In the genomic region with DNA sequence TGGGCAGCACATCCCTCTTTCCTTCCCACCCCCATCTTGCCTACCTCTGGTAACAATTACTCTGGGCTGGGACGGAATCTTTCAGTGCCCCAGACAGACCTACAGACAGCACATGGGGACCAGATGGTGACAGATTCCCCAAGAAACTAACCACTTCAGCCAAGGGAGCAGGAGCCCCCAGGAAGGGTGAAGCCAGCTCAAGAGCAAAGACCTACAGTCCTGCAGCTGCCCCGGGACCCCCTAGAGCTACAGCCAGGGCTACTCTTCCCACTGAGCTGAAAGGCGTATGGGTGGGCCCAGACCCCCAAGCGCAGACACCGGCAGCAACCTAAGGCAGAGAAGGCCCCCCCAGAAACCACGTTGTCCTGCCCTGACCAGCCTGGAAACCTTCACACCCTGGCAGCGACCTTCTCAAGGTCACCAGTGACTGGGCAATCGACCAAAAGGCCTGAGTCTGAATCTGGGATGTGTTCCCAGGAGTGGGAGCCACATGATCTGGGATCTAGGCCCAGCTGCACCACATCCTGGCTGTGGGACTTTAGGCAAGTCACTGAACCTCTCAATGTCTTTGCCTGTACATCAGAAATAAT, we compare ENCODE assay signal across 11 cellular contexts.
A peak's percentile ranks its signal among the peaks of the same experiment; 100 is the strongest.
DNase-seq lines count a peak whose midpoint lies in the region; ATAC-seq and TF ChIP-seq lines count a peak whose summit lies in the region.
"Had no signal": no experiment of that assay in that cellular context is flagged by ENCODE, and none has a peak within 500 bp of the region (broad histone marks: within the 10 kb centered on the region; RNA-seq: fewer than 3 reads in every experiment).

No MANE protein-coding gene starts in this region.

- intact Hi-C loops in body of pancreas (cut with DNase I), result no loop called here
- intact Hi-C loops in right cardiac atrium (cut with DNase I), result no loop called here
- intact Hi-C loops in gastrocnemius medialis (cut with DNase I; ENCODE audit: low total_unique reads), result loop anchor here (5.0 kb wide), 1 partner anchor 73 kb away; no protein-coding TSS in a partner anchor

- 39 to 41% methylated on average over 8 of the region's 8 CpGs for WGBS in GM23248 (ENCODE audit: low coverage in 1 of 2, low lambda C conversion rate in 2 of 2, missing lambda C conversion rate in 2 of 2), 2 experiments
- 43 to 47% methylated on average over 2 to 8 of the region's 8 CpGs for WGBS in body of pancreas, 2 donors
- 52% methylated on average over 8 of the region's 8 CpGs for WGBS in right cardiac atrium

- peak; percentile 85 for ATAC-seq in body of pancreas
- ATAC-seq in right cardiac atrium, result peak; percentile 53 to 71
- ATAC-seq in gastrocnemius medialis, result peak; percentile 46 to 52
- no peak for ATAC-seq in GM21423 (IDR thresholded peaks at IDR 0.05; ENCODE audit: unreplicated experiment)
- no peak for ATAC-seq in activated CD8-positive, alpha-beta memory T cell treated with anti-CD3 and anti-CD28 coated beads, Interleukin-2, amount 10 ng/mL, durations not matched to agents 7 days and 5 days
- no peak for ATAC-seq in stimulated activated memory B cell treated with anti-CD40 and anti-IgM and Interleukin-4, amounts not matched to agents 10 μg/mL and 1 μg/mL and 100 μg/mL, for 72 hours

- no peaks in the 10 kb centered on the region for H3K79me2 ChIP-seq in GM23248 (ENCODE audit: insufficient read depth)

- peak overlapping the region; percentile 13; the same call in 1 of the 2 replicates for H3K9ac ChIP-seq in GM23248

- no peaks in the 10 kb centered on the region for H3K27me3 ChIP-seq in GM23248 (replicated peaks; ENCODE audit: insufficient read depth)
- no peaks in the 10 kb centered on the region for H3K27me3 ChIP-seq in body of pancreas
- no peaks in the 10 kb centered on the region for H3K27me3 ChIP-seq in right cardiac atrium (ENCODE audit: control insufficient read depth, insufficient read depth)
- H3K27me3 ChIP-seq in gastrocnemius medialis, result no peaks in the 10 kb centered on the region

- H2AFZ ChIP-seq in GM23248, result no peak overlapping the region

- no peak overlapping the region for H3K27ac ChIP-seq in GM23248
- no peak overlapping the region for H3K27ac ChIP-seq in body of pancreas
- peak overlapping the region; percentile 40 for H3K27ac ChIP-seq in right cardiac atrium (ENCODE audit: low read length)
- peak overlapping the region in 3 of 4 donors; percentile 14 to 31 (median 27) for H3K27ac ChIP-seq in gastrocnemius medialis

- no peaks in the 10 kb centered on the region for H3K4me1 Mint-ChIP-seq in activated CD8-positive, alpha-beta memory T cell treated with anti-CD3 and anti-CD28 coated beads, Interleukin-2, amount 10 ng/mL, durations not matched to agents 7 days and 5 days
- H3K4me1 Mint-ChIP-seq in stimulated activated memory B cell treated with anti-CD40 and anti-IgM and Interleukin-4, amounts not matched to agents 10 μg/mL and 1 μg/mL and 100 μg/mL, for 72 hours, result peaks cover 22% of the 10 kb centered on the region

- CTCF ChIA-PET in activated CD8-positive, alpha-beta memory T cell treated with anti-CD3 and anti-CD28 coated beads, Interleukin-2, amount 10 ng/mL, durations not matched to agents 7 days and 5 days (lab: Charles Lee), result no interaction called here

- H3K36me3 Mint-ChIP-seq in activated CD8-positive, alpha-beta memory T cell treated with anti-CD3 and anti-CD28 coated beads, Interleukin-2, amount 10 ng/mL, durations not matched to agents 7 days and 5 days, result no peaks in the 10 kb centered on the region
- H3K36me3 Mint-ChIP-seq in stimulated activated memory B cell treated with anti-CD40 and anti-IgM and Interleukin-4, amounts not matched to agents 10 μg/mL and 1 μg/mL and 100 μg/mL, for 72 hours, result peaks cover 15% of the 10 kb centered on the region

- H3K4me2 ChIP-seq in GM23248 (ENCODE audit: unreplicated experiment), result peak overlapping the region; percentile 8

- TF ChIP-seq CTCF in body of pancreas (IDR thresholded peaks at IDR 0.05) (no peak), gastrocnemius medialis (IDR thresholded peaks at IDR 0.05 in 4 of 5, conservative IDR thresholded peaks at IDR 0.05 in 1 of 5) (no peak)

- H4K20me1 ChIP-seq in GM23248 (ENCODE audit: insufficient read depth), result no peaks in the 10 kb centered on the region

- H3K36me3 ChIP-seq in GM23248 (ENCODE audit: low read depth), result no peaks in the 10 kb centered on the region
- H3K36me3 ChIP-seq in body of pancreas (replicated peaks in 1 of 2; ENCODE audit: insufficient read depth in 1 of 2, low read depth in 2 of 2), result no peaks in the 10 kb centered on the region
- H3K36me3 ChIP-seq in gastrocnemius medialis, result no peaks in the 10 kb centered on the region

- H3K4me1 ChIP-seq in GM23248 (ENCODE audit: insufficient read depth) (peaks cover 30% of the 10 kb centered on the region), body of pancreas (peaks cover 8% of the 10 kb centered on the region), right cardiac atrium (ENCODE audit: control insufficient read depth, insufficient read depth, low read length) (peaks cover 28% of the 10 kb centered on the region), gastrocnemius medialis (peaks cover 19 to 25% of the 10 kb centered on the region in 2 donors)

- H3K27me3 Mint-ChIP-seq in activated CD8-positive, alpha-beta memory T cell treated with anti-CD3 and anti-CD28 coated beads, Interleukin-2, amount 10 ng/mL, durations not matched to agents 7 days and 5 days, result no peaks in the 10 kb centered on the region
- H3K27me3 Mint-ChIP-seq in stimulated activated memory B cell treated with anti-CD40 and anti-IgM and Interleukin-4, amounts not matched to agents 10 μg/mL and 1 μg/mL and 100 μg/mL, for 72 hours, result peaks cover 52% of the 10 kb centered on the region

- H3K9me2 ChIP-seq in GM23248 (ENCODE audit: insufficient read depth), result no peaks in the 10 kb centered on the region

- no peak overlapping the region for H3K4me3 ChIP-seq in GM23248
- H3K4me3 ChIP-seq in body of pancreas, result no peak overlapping the region
- H3K4me3 ChIP-seq in right cardiac atrium (ENCODE audit: low read length), result no peak overlapping the region
- H3K4me3 ChIP-seq in gastrocnemius medialis, result no peak overlapping the region

- in situ Hi-C loops in GM23248 (cut with MboI), result no loop called here
- in situ Hi-C loops in gastrocnemius medialis (cut with MboI; ENCODE audit: low sequenced_read_pairs in 4 of 4), result no loop called here

- TF ChIP-seq POLR2A in body of pancreas (IDR thresholded peaks at IDR 0.05), result no peak
- no peak for TF ChIP-seq POLR2A in gastrocnemius medialis (IDR thresholded peaks at IDR 0.05)

- H3K9me3 Mint-ChIP-seq in activated CD8-positive, alpha-beta memory T cell treated with anti-CD3 and anti-CD28 coated beads, Interleukin-2, amount 10 ng/mL, durations not matched to agents 7 days and 5 days (ENCODE audit: low read depth), result no peaks in the 10 kb centered on the region
- peaks cover 10% of the 10 kb centered on the region for H3K9me3 Mint-ChIP-seq in stimulated activated memory B cell treated with anti-CD40 and anti-IgM and Interleukin-4, amounts not matched to agents 10 μg/mL and 1 μg/mL and 100 μg/mL, for 72 hours

- H3K9me3 ChIP-seq in GM23248 (ENCODE audit: low read depth) (no peaks in the 10 kb centered on the region), body of pancreas (no peaks in the 10 kb centered on the region), right cardiac atrium (ENCODE audit: control insufficient read depth, low read length) (no peaks in the 10 kb centered on the region), gastrocnemius medialis (no peaks in the 10 kb centered on the region)

- H3F3A ChIP-seq in GM23248 (ENCODE audit: insufficient read depth), result peaks cover 6% of the 10 kb centered on the region; the same call in 1 of the 2 replicates

- peak; percentile 90 for DNase-seq in GM23248
- peak; percentile 72 to 78 (median 74) for DNase-seq in body of pancreas
- peak; percentile 80 to 88 (median 87) for DNase-seq in right cardiac atrium
- DNase-seq in gastrocnemius medialis, result peak in 1 of 2 donors; percentile 36
- DNase-seq in NCI-H1048 (lab: John Stamatoyannopoulos, UW), result no peak
- no peak for DNase-seq in activated CD8-positive, alpha-beta memory T cell treated with anti-CD3 and anti-CD28 coated beads, Interleukin-2, amount 10 ng/mL, durations not matched to agents 7 days and 5 days
- DNase-seq: activated gamma-delta T cell treated with Interleukin-2 at 50 U/mL for 16 hours, GOT3, NCI-H1417 treated with DMSO at 0.1 percent for 48 hours had no signal

- H3K4me3 Mint-ChIP-seq in activated CD8-positive, alpha-beta memory T cell treated with anti-CD3 and anti-CD28 coated beads, Interleukin-2, amount 10 ng/mL, durations not matched to agents 7 days and 5 days, result no peak overlapping the region
- no peak overlapping the region for H3K4me3 Mint-ChIP-seq in stimulated activated memory B cell treated with anti-CD40 and anti-IgM and Interleukin-4, amounts not matched to agents 10 μg/mL and 1 μg/mL and 100 μg/mL, for 72 hours

- H3K27ac Mint-ChIP-seq in activated CD8-positive, alpha-beta memory T cell treated with anti-CD3 and anti-CD28 coated beads, Interleukin-2, amount 10 ng/mL, durations not matched to agents 7 days and 5 days, result no peak overlapping the region
- H3K27ac Mint-ChIP-seq in stimulated activated memory B cell treated with anti-CD40 and anti-IgM and Interleukin-4, amounts not matched to agents 10 μg/mL and 1 μg/mL and 100 μg/mL, for 72 hours, result no peak overlapping the region

Comparison
In these comparisons a context has a peak if more than half of its experiments do, and no peak if none do; other contexts are left out.
1. DNase-seq: peak in GM23248 (single experiment), body of pancreas (4 of 4) and right cardiac atrium (3 of 3); none in NCI-H1048 (single experiment) and activated CD8-positive, alpha-beta memory T cell treated with anti-CD3 and anti-CD28 coated beads, Interleukin-2, amount 10 ng/mL, durations not matched to agents 7 days and 5 days (single experiment).
2. H3K27ac ChIP-seq: peak in right cardiac atrium (single experiment) and gastrocnemius medialis (3 of 4); none in GM23248 (single experiment) and body of pancreas (0 of 4).
3. ATAC-seq: peak in body of pancreas (single experiment), right cardiac atrium (2 of 2) and gastrocnemius medialis (2 of 2); none in GM21423 (single experiment), activated CD8-positive, alpha-beta memory T cell treated with anti-CD3 and anti-CD28 coated beads, Interleukin-2, amount 10 ng/mL, durations not matched to agents 7 days and 5 days (single experiment) and stimulated activated memory B cell treated with anti-CD40 and anti-IgM and Interleukin-4, amounts not matched to agents 10 μg/mL and 1 μg/mL and 100 μg/mL, for 72 hours (single experiment).